ENCODE assay signal across 18 cellular contexts in genomic region chr7:25669300-25669781, GRCh38.
DNase-seq lines count a peak whose midpoint lies in the region; ATAC-seq and TF ChIP-seq lines count a peak whose summit lies in the region.
"Had no signal": no experiment of that assay in that cellular context is flagged by ENCODE, and none has a peak within 500 bp of the region (broad histone marks: within the 10 kb centered on the region; RNA-seq: fewer than 3 reads in every experiment).

No MANE protein-coding gene starts in this region.

- 71 to 86% (median 84%) methylated on average over 4 of the region's 4 CpGs for WGBS in ovary, 3 donors

- TF ChIP-seq EP300 in ovary (IDR thresholded peaks at IDR 0.05) = no peak

- no peak for ATAC-seq in HG03175 (IDR thresholded peaks at IDR 0.05; ENCODE audit: unreplicated experiment)
- ATAC-seq: esophagus mucosa; naive thymus-derived CD8-positive, alpha-beta T cell; stimulated activated naive CD8-positive, alpha-beta T cell treated with anti-CD3 and anti-CD28 coated beads, Interleukin-15, amount 100 ng/mL, for 72 hours had no signal

- H3K4me1 ChIP-seq in stomach smooth muscle (ENCODE audit: control insufficient read depth, insufficient read depth, low read length) = peaks cover 27% of the 10 kb centered on the region
- H3K4me1 ChIP-seq in ovary (ENCODE audit: insufficient read depth) = peaks cover 11% of the 10 kb centered on the region

- H3K4me1 Mint-ChIP-seq in glutamatergic neuron (ENCODE audit: low read depth, unreplicated experiment) = peaks cover 23% of the 10 kb centered on the region

- H3K27ac Mint-ChIP-seq in glutamatergic neuron (ENCODE audit: unreplicated experiment) = peak overlapping the region; percentile 48
- H3K27ac Mint-ChIP-seq: activated CD4-positive, alpha-beta T cell treated with anti-CD3 and anti-CD28 coated beads, Interleukin-2, amount 10 ng/mL, durations not matched to agents 24 days and 14 days had no signal

- H3K4me3 Mint-ChIP-seq in glutamatergic neuron (ENCODE audit: unreplicated experiment) = no peak overlapping the region
- H3K4me3 Mint-ChIP-seq: activated CD4-positive, alpha-beta T cell treated with anti-CD3 and anti-CD28 coated beads, Interleukin-2, amount 10 ng/mL, durations not matched to agents 24 days and 14 days; naive thymus-derived CD8-positive, alpha-beta T cell; stimulated activated naive CD8-positive, alpha-beta T cell treated with anti-CD3 and anti-CD28 coated beads, Interleukin-15, amount 100 ng/mL, for 72 hours had no signal

- H3K27ac ChIP-seq in stomach smooth muscle (ENCODE audit: low read length) = peak overlapping the region; percentile 41
- H3K27ac ChIP-seq in substantia nigra (ENCODE audit: low read depth, low read length, poor library complexity, severe bottlenecking) = no peak overlapping the region
- no peak overlapping the region for H3K27ac ChIP-seq in ovary
- H3K27ac ChIP-seq: cardiac muscle cell had no signal

- H3K27me3 ChIP-seq in stomach smooth muscle (ENCODE audit: control insufficient read depth in 1 of 2, insufficient read depth in 2 of 2, low read length in 2 of 2) = no peaks in the 10 kb centered on the region
- no peaks in the 10 kb centered on the region for H3K27me3 ChIP-seq in ovary
- H3K27me3 ChIP-seq: cardiac muscle cell had no signal

- H3K9me3 ChIP-seq in stomach smooth muscle (ENCODE audit: control insufficient read depth in 2 of 2, low read length in 2 of 2) (no peaks in the 10 kb centered on the region), ovary (no peaks in the 10 kb centered on the region)

- TF ChIP-seq CTCF in glutamatergic neuron (IDR thresholded peaks at IDR 0.05; ENCODE audit: partially characterized antibody, unreplicated experiment) (no peak), ovary (IDR thresholded peaks at IDR 0.05) (no peak)

- H3K36me3 Mint-ChIP-seq in glutamatergic neuron (ENCODE audit: unreplicated experiment) = no peaks in the 10 kb centered on the region
- H3K36me3 Mint-ChIP-seq: naive thymus-derived CD8-positive, alpha-beta T cell had no signal

- H3K27me3 Mint-ChIP-seq in glutamatergic neuron (ENCODE audit: unreplicated experiment) = peaks cover 3% of the 10 kb centered on the region

- no peaks in the 10 kb centered on the region for H3K9me3 Mint-ChIP-seq in glutamatergic neuron (ENCODE audit: unreplicated experiment)
- H3K9me3 Mint-ChIP-seq: activated CD4-positive, alpha-beta T cell treated with anti-CD3 and anti-CD28 coated beads, Interleukin-2, amount 10 ng/mL, durations not matched to agents 24 days and 14 days; naive thymus-derived CD8-positive, alpha-beta T cell; stimulated activated naive CD8-positive, alpha-beta T cell treated with anti-CD3 and anti-CD28 coated beads, Interleukin-15, amount 100 ng/mL, for 72 hours had no signal

- H3K4me3 ChIP-seq in stomach smooth muscle (ENCODE audit: low read length in 2 of 2) (no peak overlapping the region), ovary (no peak overlapping the region)
- H3K4me3 ChIP-seq: cardiac muscle cell, lung had no signal

- H3K9ac ChIP-seq in stomach smooth muscle (ENCODE audit: low read length in 2 of 2) = no peak overlapping the region
- H3K9ac ChIP-seq: parathyroid adenoma had no signal

- H3K36me3 ChIP-seq in stomach smooth muscle (ENCODE audit: control insufficient read depth in 2 of 2, insufficient read depth in 2 of 2, low read length in 2 of 2) (no peaks in the 10 kb centered on the region), ovary (no peaks in the 10 kb centered on the region)
- H3K36me3 ChIP-seq: cardiac muscle cell had no signal

- TF ChIP-seq POLR2A in ovary (IDR thresholded peaks at IDR 0.05) = no peak

- intact Hi-C loops in ovary (cut with DNase I) = loop anchor here in 1 of 4 donors (10.0 kb wide), 1 partner anchor 175 kb away; no protein-coding TSS in a partner anchor

- peak; percentile 21 for DNase-seq in NCI-H345 (lab: John Stamatoyannopoulos, UW)
- no peak for DNase-seq in NCI-H345 treated with DMSO at 0.1 percent for 48 hours (lab: John Stamatoyannopoulos, UW; ENCODE audit: unreplicated experiment)
- DNase-seq in NCI-H748 treated with DMSO at 0.1 percent for 48 hours (lab: John Stamatoyannopoulos, UW) = peak; percentile 50
- DNase-seq in glutamatergic neuron = no peak
- no peak for DNase-seq in substantia nigra (lab: John Stamatoyannopoulos, UW)
- DNase-seq in ovary = no peak
- DNase-seq: activated CD4-positive, alpha-beta T cell treated with anti-CD3 and anti-CD28 coated beads, Interleukin-2, amount 10 ng/mL, durations not matched to agents 24 days and 14 days; activated gamma-delta T cell; naive thymus-derived CD8-positive, alpha-beta T cell; NCI-H226; stimulated activated naive CD8-positive, alpha-beta T cell treated with anti-CD3 and anti-CD28 coated beads, Interleukin-15, amount 100 ng/mL, for 72 hours; SW 1271 had no signal

Comparison
In these comparisons a context has a peak if more than half of its experiments do, and no peak if none do; other contexts are left out.
1. DNase-seq: peak in NCI-H345 (single experiment) and NCI-H748 treated with DMSO at 0.1 percent for 48 hours (single experiment); none in NCI-H345 treated with DMSO at 0.1 percent for 48 hours (single experiment), glutamatergic neuron (single experiment), substantia nigra (0 of 49) and ovary (0 of 5).